In genomic region chr11:134754196-134754822, GRCh38 we compare ENCODE assay signal across 25 cellular contexts.
DNase-seq lines count a peak whose midpoint lies in the region; ATAC-seq and TF ChIP-seq lines count a peak whose summit lies in the region.
"Had no signal": no experiment of that assay in that cellular context is flagged by ENCODE, and none has a peak within 500 bp of the region (broad histone marks: within the 10 kb centered on the region; RNA-seq: fewer than 3 reads in every experiment).

No MANE protein-coding gene starts in this region.

- no peaks in the 10 kb centered on the region for H3K9me3 Mint-ChIP-seq in type B pancreatic cell
- H3K9me3 Mint-ChIP-seq: CD4-positive, alpha-beta T cell had no signal

- H3K27ac ChIP-seq in lung (ENCODE audit: low read depth in 1 of 2, low read length in 1 of 2) (no peak overlapping the region), esophagus squamous epithelium (no peak overlapping the region)
- H3K27ac ChIP-seq: A549; BLaER1 treated with 17β-estradiol and CSF1 and Interleukin-3, amounts not matched to agents 10 nM and 100 nM; SJSA1 had no signal

- no peak for TF ChIP-seq POLR2A in esophagus squamous epithelium (IDR thresholded peaks at IDR 0.05)

- H3K36me3 ChIP-seq in lung (ENCODE audit: control insufficient read depth in 2 of 2, insufficient read depth in 2 of 2, low read length in 2 of 2) (no peaks in the 10 kb centered on the region), esophagus squamous epithelium (no peaks in the 10 kb centered on the region)
- H3K36me3 ChIP-seq: BLaER1 treated with 17β-estradiol and CSF1 and Interleukin-3, amounts not matched to agents 10 nM and 100 nM; SJSA1 had no signal

- no peaks in the 10 kb centered on the region for H3K4me1 Mint-ChIP-seq in type B pancreatic cell (ENCODE audit: unreplicated experiment)

- TF ChIP-seq CTCF in GM10266 (IDR thresholded peaks at IDR 0.05; ENCODE audit: control insufficient read depth, insufficient read depth, low read depth, missing control alignments) (no peak), lung (IDR thresholded peaks at IDR 0.05; ENCODE audit: control extremely low read depth, extremely low read depth) (no peak), type B pancreatic cell (conservative IDR thresholded peaks at IDR 0.05) (no peak), esophagus squamous epithelium (IDR thresholded peaks at IDR 0.05) (no peak)

- H3K4me1 ChIP-seq in lung (ENCODE audit: control insufficient read depth in 2 of 2, insufficient read depth in 2 of 2, low read length in 2 of 2), result no peaks in the 10 kb centered on the region
- H3K4me1 ChIP-seq in esophagus squamous epithelium, result no peaks in the 10 kb centered on the region
- H3K4me1 ChIP-seq: A549, SJSA1 had no signal

- H3K4me3 Mint-ChIP-seq in type B pancreatic cell, result no peak overlapping the region
- H3K4me3 Mint-ChIP-seq: CD4-positive, alpha-beta T cell had no signal

- H3K27me3 Mint-ChIP-seq in type B pancreatic cell, result peaks cover 25% of the 10 kb centered on the region

- no peak overlapping the region for H3K4me3 ChIP-seq in lung
- H3K4me3 ChIP-seq in esophagus squamous epithelium, result no peak overlapping the region
- H3K4me3 ChIP-seq: A549; BLaER1 treated with 17β-estradiol and CSF1 and Interleukin-3, amounts not matched to agents 10 nM and 100 nM; K562; SJSA1 had no signal

- ATAC-seq in lung (ENCODE audit: insufficient read depth, low FRiP score), result no peak
- ATAC-seq: A549, K562 had no signal

- H3K27me3 ChIP-seq in lung (ENCODE audit: control insufficient read depth, insufficient read depth) (no peaks in the 10 kb centered on the region), esophagus squamous epithelium (peaks cover 0 to 3% (median 0%) of the 10 kb centered on the region in 4 donors)
- H3K27me3 ChIP-seq: BLaER1 treated with 17β-estradiol and CSF1 and Interleukin-3, amounts not matched to agents 10 nM and 100 nM; SJSA1 had no signal

- H3K36me3 Mint-ChIP-seq in type B pancreatic cell, result no peaks in the 10 kb centered on the region

- intact Hi-C loops in esophagus squamous epithelium (cut with DNase I), result no loop called here

- H3K27ac Mint-ChIP-seq in type B pancreatic cell, result no peak overlapping the region
- H3K27ac Mint-ChIP-seq: CD4-positive, alpha-beta T cell had no signal

- H3K9me3 ChIP-seq in lung (ENCODE audit: control insufficient read depth in 2 of 2, insufficient read depth in 1 of 2, low read length in 1 of 2) (no peaks in the 10 kb centered on the region), esophagus squamous epithelium (no peaks in the 10 kb centered on the region)
- H3K9me3 ChIP-seq: A549, SJSA1 had no signal

- 81 to 92% methylated on average over 14 to 15 of the region's 15 CpGs for WGBS in lung, 2 donors
- WGBS in esophagus squamous epithelium, 2 donors, result 56 to 75% methylated on average over 6 to 9 of the region's 15 CpGs

- DNase-seq in GM10266 (ENCODE audit: extremely low spot score) (peak; percentile 3), ecto neural progenitor cell (ENCODE audit: low spot score) (peak; percentile 32), lung (ENCODE audit: low spot score) (peak; percentile 18), type B pancreatic cell (ENCODE audit: extremely low spot score, unreplicated experiment) (peak; percentile 43), 8988T (no peak), esophagus squamous epithelium (lab: John Stamatoyannopoulos, UW) (no peak), DMS79 treated with DMSO at 0.1 percent for 48 hours (lab: John Stamatoyannopoulos, UW) (no peak)
- DNase-seq: AML-193, COR-L47, GF-D8, Kasumi-1, NCI-H1092 treated with DMSO at 0.1 percent for 48 hours, NCI-H1436, NCI-H187 treated with DMSO at 0.1 percent for 48 hours, NCI-H2171 treated with DMSO at 0.1 percent for 48 hours, NCI-H345, NCI-H510A treated with DMSO at 0.1 percent for 48 hours, NCI-H774, Right ventricle myocardium superior, RPMI8226 had no signal

Comparison
In these comparisons a context has a peak if more than half of its experiments do, and no peak if none do; other contexts are left out.
1. DNase-seq: peak in GM10266 (single experiment), ecto neural progenitor cell (single experiment), lung (single experiment) and type B pancreatic cell (single experiment); none in 8988T (single experiment), esophagus squamous epithelium (single experiment) and DMS79 treated with DMSO at 0.1 percent for 48 hours (single experiment).